In genomic region chr14:23322568-23323517, GRCh38 we compare ENCODE assay signal across 9 cellular contexts. TPM values are rescaled to one million over a fixed set of nuclear protein-coding genes. Genes with fewer than 3 reads are reported as not detected.
A peak's percentile ranks its signal among the peaks of the same experiment; 100 is the strongest.
DNase-seq lines count a peak whose midpoint lies in the region; ATAC-seq, FAIRE-seq and TF ChIP-seq lines count a peak whose summit lies in the region.
"Had no signal": no experiment of that assay in that cellular context is flagged by ENCODE, and none has a peak within 500 bp of the region (broad histone marks: within the 10 kb centered on the region; RNA-seq: fewer than 3 reads in every experiment).

No MANE protein-coding gene starts in this region.

- H3K79me2 ChIP-seq in SK-N-SH (ENCODE audit: insufficient read depth) (peaks cover 50% of the 10 kb centered on the region), keratinocyte (ENCODE audit: control insufficient read depth, insufficient read depth, low read length) (peaks cover 23% of the 10 kb centered on the region)

- CTCF ChIA-PET in SK-N-SH (lab: Yijun Ruan, JAX), result interaction anchor here (0.9 to 13.2 kb wide), 10 partner anchors 17 to 240 kb away, joined by 3 to 179 read pairs (median 5); partner anchors contain the start of genes BCL2L2, CMTM5 and NGDN

- FAIRE-seq in keratinocyte (lab: Jason Lieb, UNC), result no peak
- FAIRE-seq: A204.1 had no signal

- peak overlapping the region; percentile 94 for H3K4me2 ChIP-seq in SK-N-SH
- H3K4me2 ChIP-seq in keratinocyte (ENCODE audit: control insufficient read depth, extremely low read depth, insufficient read depth, low read depth, low read length), result peak overlapping the region; percentile 97

- POLR2A ChIA-PET in SK-N-SH (lab: Yijun Ruan, JAX), result interaction anchor here (0.9 to 3.5 kb wide), 9 partner anchors 16 to 233 kb away, joined by 3 to 34 read pairs (median 4); partner anchors contain the start of genes ACIN1, BCL2L2, C14orf119 and EFS
- POLR2A ChIA-PET in activated naive CD8-positive, alpha-beta T cell treated with anti-CD3 and anti-CD28 coated beads, Interleukin-2, amount 10 ng/mL, durations not matched to agents 7 days and 5 days (lab: Charles Lee), result interaction anchor here (1.0 to 6.4 kb wide), 8 partner anchors 20 to 316 kb away, joined by 3 to 182 read pairs (median 18); partner anchors contain the start of genes ACIN1, C14orf119, CEBPE and HOMEZ

- peaks cover 42 to 48% of the 10 kb centered on the region in 2 experiments for H3K36me3 ChIP-seq in SK-N-SH (replicated peaks in 1 of 2; ENCODE audit: control insufficient read depth in 1 of 2, insufficient read depth in 2 of 2, low read length in 1 of 2)
- peaks cover 20 to 22% of the 10 kb centered on the region in 2 experiments for H3K36me3 ChIP-seq in keratinocyte (ENCODE audit: control insufficient read depth in 2 of 2, extremely low read depth in 1 of 2, insufficient read depth in 2 of 2, low read length in 2 of 2)
- H3K36me3 ChIP-seq in stomach smooth muscle (ENCODE audit: control insufficient read depth in 2 of 2, insufficient read depth in 2 of 2, low read length in 2 of 2), result peaks cover 17 to 21% of the 10 kb centered on the region in 2 donors

- no peak for ATAC-seq in SK-N-SH treated with all-trans-retinoic acid at 6 μM for 48 hours
- no peak for ATAC-seq in activated naive CD8-positive, alpha-beta T cell treated with anti-CD3 and anti-CD28 coated beads, Interleukin-2, amount 10 ng/mL, durations not matched to agents 7 days and 5 days (ENCODE audit: low read depth)
- ATAC-seq in GM21576 (IDR thresholded peaks at IDR 0.05; ENCODE audit: unreplicated experiment), result no peak
- ATAC-seq in GM18519 (IDR thresholded peaks at IDR 0.05; ENCODE audit: low FRiP score, unreplicated experiment), result no peak

- H3K4me1 ChIP-seq in SK-N-SH (ENCODE audit: control insufficient read depth in 1 of 2, insufficient read depth in 2 of 2, low read depth in 1 of 2, low read length in 1 of 2), result peaks cover 13 to 19% of the 10 kb centered on the region in 2 experiments; a peak in 3 of 4 replicates
- H3K4me1 ChIP-seq in keratinocyte (ENCODE audit: control insufficient read depth, extremely low read depth, insufficient read depth, low read length), result peaks cover 19% of the 10 kb centered on the region
- peaks cover 22% of the 10 kb centered on the region for H3K4me1 ChIP-seq in stomach smooth muscle (ENCODE audit: control insufficient read depth, insufficient read depth, low read length)

- peak overlapping the region; percentile 94 for H3K4me3 Mint-ChIP-seq in activated naive CD8-positive, alpha-beta T cell treated with anti-CD3 and anti-CD28 coated beads, Interleukin-2, amount 10 ng/mL, durations not matched to agents 7 days and 5 days

- no peaks in the 10 kb centered on the region for H4K20me1 ChIP-seq in SK-N-SH (ENCODE audit: insufficient read depth)
- no peaks in the 10 kb centered on the region for H4K20me1 ChIP-seq in keratinocyte (ENCODE audit: control insufficient read depth, extremely low read depth, insufficient read depth, low read length)

- H3F3A ChIP-seq in SK-N-SH (replicated peaks; ENCODE audit: insufficient read depth), result peaks cover 50% of the 10 kb centered on the region

- TF ChIP-seq EP300 in SK-N-SH (IDR thresholded peaks at IDR 0.05; ENCODE audit: borderline replicate concordance in 1 of 2, low read depth in 1 of 2, low read length in 1 of 2), result no peak

- 29% methylated on average over 10 of the region's 10 CpGs for WGBS in SK-N-SH (ENCODE audit: low lambda C conversion rate)

- H3K27me3 ChIP-seq in SK-N-SH (ENCODE audit: insufficient read depth) (no peaks in the 10 kb centered on the region), keratinocyte (ENCODE audit: control insufficient read depth, extremely low read depth, insufficient read depth, low read length) (no peaks in the 10 kb centered on the region), stomach smooth muscle (ENCODE audit: control insufficient read depth in 1 of 2, insufficient read depth in 2 of 2, low read length in 2 of 2) (no peaks in the 10 kb centered on the region)

- H3K9me1 ChIP-seq in keratinocyte (ENCODE audit: control insufficient read depth, extremely low read depth, insufficient read depth, low read length), result no peaks in the 10 kb centered on the region

- dilution Hi-C loops in keratinocyte (cut with MboI; ENCODE audit: extremely low pct_ligation_motif_present, low sequenced_read_pairs), result no loop called here

- no peak overlapping the region for H2AFZ ChIP-seq in SK-N-SH (ENCODE audit: low read depth)
- no peak overlapping the region for H2AFZ ChIP-seq in keratinocyte (ENCODE audit: control insufficient read depth, low read length)

- no peaks in the 10 kb centered on the region for H3K9me3 ChIP-seq in SK-N-SH
- no peaks in the 10 kb centered on the region for H3K9me3 ChIP-seq in keratinocyte (ENCODE audit: control insufficient read depth, low read depth, low read length)
- H3K9me3 ChIP-seq in stomach smooth muscle (ENCODE audit: control insufficient read depth in 2 of 2, low read length in 2 of 2), result no peaks in the 10 kb centered on the region

- no peaks in the 10 kb centered on the region for H3K27me3 Mint-ChIP-seq in activated naive CD8-positive, alpha-beta T cell treated with anti-CD3 and anti-CD28 coated beads, Interleukin-2, amount 10 ng/mL, durations not matched to agents 7 days and 5 days

- DNase-seq in SK-N-SH (no peak), keratinocyte (ENCODE audit: low read depth, low spot score) (no peak), NCI-H1105 (lab: John Stamatoyannopoulos, UW) (no peak)
- no peak for DNase-seq in activated naive CD8-positive, alpha-beta T cell treated with anti-CD3 and anti-CD28 coated beads, Interleukin-2, amount 10 ng/mL, durations not matched to agents 7 days and 5 days

- H3K4me3 ChIP-seq in SK-N-SH (ENCODE audit: low read depth in 2 of 2, low read length in 1 of 2) (peak overlapping the region; percentile 84 to 92), keratinocyte (ENCODE audit: control insufficient read depth in 2 of 3, extremely low read depth in 1 of 3, insufficient read depth in 2 of 3, low read depth in 1 of 3, low read length in 3 of 3) (peak overlapping the region; percentile 83 to 93 (median 91)), stomach smooth muscle (ENCODE audit: low read length in 2 of 2) (peak overlapping the region; percentile 86 to 92)

- H3K9ac ChIP-seq in SK-N-SH, result peak overlapping the region; percentile 97
- peak overlapping the region; percentile 98 for H3K9ac ChIP-seq in keratinocyte (ENCODE audit: control insufficient read depth, extremely low read depth, insufficient read depth, low read length)
- peak overlapping the region; percentile 89 to 93 for H3K9ac ChIP-seq in stomach smooth muscle (ENCODE audit: low read length in 2 of 2)

- H3K27ac Mint-ChIP-seq in activated naive CD8-positive, alpha-beta T cell treated with anti-CD3 and anti-CD28 coated beads, Interleukin-2, amount 10 ng/mL, durations not matched to agents 7 days and 5 days, result peak overlapping the region; percentile 90

- H3K27ac ChIP-seq in SK-N-SH (ENCODE audit: low read depth in 2 of 2, low read length in 1 of 2) (peak overlapping the region; percentile 83 to 93), keratinocyte (ENCODE audit: control insufficient read depth, insufficient read depth, low read length) (peak overlapping the region; percentile 98), stomach smooth muscle (ENCODE audit: low read length) (peak overlapping the region; percentile 60)

- peaks cover 27% of the 10 kb centered on the region for H3K4me1 Mint-ChIP-seq in activated naive CD8-positive, alpha-beta T cell treated with anti-CD3 and anti-CD28 coated beads, Interleukin-2, amount 10 ng/mL, durations not matched to agents 7 days and 5 days

- TF ChIP-seq CTCF in SK-N-SH (IDR thresholded peaks at IDR 0.05) (no peak), keratinocyte (optimal IDR thresholded peaks at IDR 0.05 in 1 of 3, IDR thresholded peaks at IDR 0.05 in 1 of 3, conservative IDR thresholded peaks at IDR 0.05 in 1 of 3; ENCODE audit: extremely low read depth in 1 of 3, insufficient read depth in 2 of 3, low read length in 3 of 3) (no peak)

- no peaks in the 10 kb centered on the region for H3K9me3 Mint-ChIP-seq in activated naive CD8-positive, alpha-beta T cell treated with anti-CD3 and anti-CD28 coated beads, Interleukin-2, amount 10 ng/mL, durations not matched to agents 7 days and 5 days

- no peak for TF ChIP-seq RAD21 in SK-N-SH (IDR thresholded peaks at IDR 0.05; ENCODE audit: low read length)

- H3K9me2 ChIP-seq in SK-N-SH, result no peaks in the 10 kb centered on the region

- peaks cover 22% of the 10 kb centered on the region for H3K36me3 Mint-ChIP-seq in activated naive CD8-positive, alpha-beta T cell treated with anti-CD3 and anti-CD28 coated beads, Interleukin-2, amount 10 ng/mL, durations not matched to agents 7 days and 5 days

RNA-seq across cellular contexts. Expression of gene PABPN1, which starts 1.6 kb away (rescaled TPM):
- polyA plus RNA-seq in SK-N-SH (2012; rRNA removed) (266 and 444 TPM in 2 replicates), keratinocyte (168 to 185 TPM (median 173 TPM) in 3 replicates)
- polyA plus RNA-seq in SK-N-SH (2012; cell fraction: cytosol; rRNA removed), result 167 and 172 TPM in 2 replicates
- polyA plus RNA-seq in SK-N-SH (2012; cell fraction: nucleus; rRNA removed), result 987 and 2,028 TPM in 2 replicates
- total RNA-seq in activated naive CD8-positive, alpha-beta T cell treated with anti-CD3 and anti-CD28 coated beads, Interleukin-2, amount 10 ng/mL, durations not matched to agents 7 days and 5 days, result 100 to 1,000 TPM; 207 to 208 TPM
- 167 TPM for polyA plus RNA-seq in keratinocyte (2011; ENCODE audit: low read depth)
- polyA plus RNA-seq in keratinocyte (2011; cell fraction: cytosol; rRNA removed), result 93.9 and 125 TPM in 2 replicates
- 386 and 417 TPM in 2 replicates for polyA plus RNA-seq in keratinocyte (2011; cell fraction: nucleus; rRNA removed)
- polyA plus RNA-seq in keratinocyte (2012; ENCODE audit: low replicate concordance), result 94.2 and 106 TPM in 2 replicates
- 45.9 to 65.9 TPM (median 55.4 TPM) in 3 replicates for polyA minus RNA-seq in keratinocyte
- 53.5 TPM for polyA minus RNA-seq in keratinocyte (2011; cell fraction: cytosol; rRNA and poly(A)+ RNA removed)
- polyA minus RNA-seq in keratinocyte (2011; cell fraction: nucleus; rRNA and poly(A)+ RNA removed), result 32.5 and 62.2 TPM in 2 replicates

RNA-seq across cellular contexts. Expression of gene BCL2L2, which starts 16.2 kb away (rescaled TPM):
- 30.6 and 49.4 TPM in 2 replicates for polyA plus RNA-seq in SK-N-SH (2012; rRNA removed)
- polyA plus RNA-seq in SK-N-SH (2012; cell fraction: cytosol; rRNA removed), result 27.9 and 35.0 TPM in 2 replicates
- 84.6 and 96.8 TPM in 2 replicates for polyA plus RNA-seq in SK-N-SH (2012; cell fraction: nucleus; rRNA removed)
- total RNA-seq in activated naive CD8-positive, alpha-beta T cell treated with anti-CD3 and anti-CD28 coated beads, Interleukin-2, amount 10 ng/mL, durations not matched to agents 7 days and 5 days, result 1 to 10 TPM; 3.7 to 5.7 TPM
- polyA plus RNA-seq in keratinocyte, result 24.0 to 45.7 TPM (median 33.9 TPM) in 3 replicates
- polyA plus RNA-seq in keratinocyte (2011; ENCODE audit: low read depth), result 9.2 TPM
- 32.4 and 34.0 TPM in 2 replicates for polyA plus RNA-seq in keratinocyte (2011; cell fraction: cytosol; rRNA removed)
- 76.1 and 82.5 TPM in 2 replicates for polyA plus RNA-seq in keratinocyte (2011; cell fraction: nucleus; rRNA removed)
- polyA plus RNA-seq in keratinocyte (2012; ENCODE audit: low replicate concordance), result 34.2 and 35.4 TPM in 2 replicates
- 16.9 to 23.8 TPM (median 19.7 TPM) in 3 replicates for polyA minus RNA-seq in keratinocyte
- 10.7 TPM for polyA minus RNA-seq in keratinocyte (2011; cell fraction: cytosol; rRNA and poly(A)+ RNA removed)
- polyA minus RNA-seq in keratinocyte (2011; cell fraction: nucleus; rRNA and poly(A)+ RNA removed), result 20.2 and 30.0 TPM in 2 replicates

RNA-seq across cellular contexts. Expression of gene PPP1R3E, which starts 20.2 kb away (rescaled TPM):
- polyA plus RNA-seq in SK-N-SH (2012; rRNA removed) (6.6 and 7.4 TPM in 2 replicates), keratinocyte (1.6 to 2.5 TPM (median 1.9 TPM) in 3 replicates)
- 3.5 and 3.7 TPM in 2 replicates for polyA plus RNA-seq in SK-N-SH (2012; cell fraction: cytosol; rRNA removed)
- polyA plus RNA-seq in SK-N-SH (2012; cell fraction: nucleus; rRNA removed), result 42.7 and 51.8 TPM in 2 replicates
- 10 to 100 TPM; 50.8 to 51.7 TPM for total RNA-seq in activated naive CD8-positive, alpha-beta T cell treated with anti-CD3 and anti-CD28 coated beads, Interleukin-2, amount 10 ng/mL, durations not matched to agents 7 days and 5 days
- 0.97 TPM for polyA plus RNA-seq in keratinocyte (2011; ENCODE audit: low read depth)
- 0.55 and 0.56 TPM in 2 replicates for polyA plus RNA-seq in keratinocyte (2011; cell fraction: cytosol; rRNA removed)
- polyA plus RNA-seq in keratinocyte (2011; cell fraction: nucleus; rRNA removed), result 8.6 and 11.6 TPM in 2 replicates
- 0.95 and 5.5 TPM in 2 replicates for polyA plus RNA-seq in keratinocyte (2012; ENCODE audit: low replicate concordance)
- polyA minus RNA-seq in keratinocyte, result 0.95 to 1.4 TPM (median 0.96 TPM) in 3 replicates
- 4.8 TPM for polyA minus RNA-seq in keratinocyte (2011; cell fraction: cytosol; rRNA and poly(A)+ RNA removed)
- 0.53 and 1.4 TPM in 2 replicates for polyA minus RNA-seq in keratinocyte (2011; cell fraction: nucleus; rRNA and poly(A)+ RNA removed)

RNA-seq across cellular contexts. Expression of gene SLC22A17, which starts 29.8 kb away (rescaled TPM):
- polyA plus RNA-seq in SK-N-SH (2012; rRNA removed) (20.6 and 27.2 TPM in 2 replicates), keratinocyte (0.76 to 2.1 TPM (median 1.2 TPM) in 3 replicates)
- polyA plus RNA-seq in SK-N-SH (2012; cell fraction: cytosol; rRNA removed), result 6.7 and 12.0 TPM in 2 replicates
- 94.2 and 116 TPM in 2 replicates for polyA plus RNA-seq in SK-N-SH (2012; cell fraction: nucleus; rRNA removed)
- 1 to 10 TPM; 3.4 to 4.8 TPM for total RNA-seq in activated naive CD8-positive, alpha-beta T cell treated with anti-CD3 and anti-CD28 coated beads, Interleukin-2, amount 10 ng/mL, durations not matched to agents 7 days and 5 days
- 0.69 TPM for polyA plus RNA-seq in keratinocyte (2011; ENCODE audit: low read depth)
- polyA plus RNA-seq in keratinocyte (2011; cell fraction: cytosol; rRNA removed), result 0.34 and 0.60 TPM in 2 replicates
- polyA plus RNA-seq in keratinocyte (2011; cell fraction: nucleus; rRNA removed), result 2.7 and 3.6 TPM in 2 replicates
- 1.7 and 2.8 TPM in 2 replicates for polyA plus RNA-seq in keratinocyte (2012; ENCODE audit: low replicate concordance)
- polyA minus RNA-seq in keratinocyte, result 0.99 to 1.4 TPM (median 1.2 TPM) in 3 replicates
- 0.96 TPM for polyA minus RNA-seq in keratinocyte (2011; cell fraction: cytosol; rRNA and poly(A)+ RNA removed)
- polyA minus RNA-seq in keratinocyte (2011; cell fraction: nucleus; rRNA and poly(A)+ RNA removed), result 2.5 and 3.3 TPM in 2 replicates

RNA-seq across cellular contexts. Expression of gene HOMEZ, which starts 36.9 kb away (rescaled TPM):
- polyA plus RNA-seq in SK-N-SH (2012; rRNA removed), result 7.7 and 8.7 TPM in 2 replicates
- polyA plus RNA-seq in SK-N-SH (2012; cell fraction: cytosol; rRNA removed), result 6.8 and 7.8 TPM in 2 replicates
- 8.6 and 11.1 TPM in 2 replicates for polyA plus RNA-seq in SK-N-SH (2012; cell fraction: nucleus; rRNA removed)
- 10 to 100 TPM; 11.8 to 12.8 TPM for total RNA-seq in activated naive CD8-positive, alpha-beta T cell treated with anti-CD3 and anti-CD28 coated beads, Interleukin-2, amount 10 ng/mL, durations not matched to agents 7 days and 5 days
- polyA plus RNA-seq in keratinocyte, result 31.9 to 39.1 TPM (median 34.1 TPM) in 3 replicates
- 3.4 TPM for polyA plus RNA-seq in keratinocyte (2011; ENCODE audit: low read depth)
- polyA plus RNA-seq in keratinocyte (2011; cell fraction: cytosol; rRNA removed), result 38.0 and 42.0 TPM in 2 replicates
- polyA plus RNA-seq in keratinocyte (2011; cell fraction: nucleus; rRNA removed), result 51.0 and 59.6 TPM in 2 replicates
- polyA plus RNA-seq in keratinocyte (2012; ENCODE audit: low replicate concordance), result 8.5 and 18.4 TPM in 2 replicates
- 49.8 to 80.6 TPM (median 62.1 TPM) in 3 replicates for polyA minus RNA-seq in keratinocyte
- 33.6 TPM for polyA minus RNA-seq in keratinocyte (2011; cell fraction: cytosol; rRNA and poly(A)+ RNA removed)
- polyA minus RNA-seq in keratinocyte (2011; cell fraction: nucleus; rRNA and poly(A)+ RNA removed), result 16.6 and 25.3 TPM in 2 replicates
